In genomic region chr21:45067462-45068285, GRCh38 we compare ENCODE assay signal across 1 cellular context.
TF ChIP-seq lines count a peak whose summit lies in the region.

No MANE protein-coding gene starts in this region.

TF ChIP-seq in K562, 482 proteins besides CTCF, POLR2A, EP300 and RAD21 (continued from another document):
- TF ChIP-seq ZBTB12 (CRISPR knock-in tag; IDR thresholded peaks at IDR 0.05) (peak; percentile 77), OTX1 (CRISPR knock-in tag; IDR thresholded peaks at IDR 0.05) (0 out of 2 replicates have a peak, but pooled peaks have one; percentile 12), ZNF766 (CRISPR knock-in tag; conservative IDR thresholded peaks at IDR 0.05) (peak; percentile 96), TAF1 (IDR thresholded peaks at IDR 0.05; ENCODE audit: control insufficient read depth, extremely low read depth, insufficient read depth, low read length, severe bottlenecking) (no peak), CCNT2 (IDR thresholded peaks at IDR 0.05; ENCODE audit: borderline replicate concordance, extremely low read depth, insufficient read length, low read depth, low read length) (peak; percentile 90), DACH1 (IDR thresholded peaks at IDR 0.05; ENCODE audit: partially characterized antibody) (peak; percentile 84), NUFIP1 (IDR thresholded peaks at IDR 0.05; ENCODE audit: partially characterized antibody) (peak; percentile 61), TRIM25 (IDR thresholded peaks at IDR 0.05; ENCODE audit: borderline replicate concordance) (no peak), POLR2AphosphoS5 (IDR thresholded peaks at IDR 0.05; ENCODE audit: control insufficient read depth, insufficient read depth, low read depth, low read length) (peak; percentile 95), FOS (IDR thresholded peaks at IDR 0.05; ENCODE audit: extremely low read depth, insufficient read length) (no peak), NEUROD1 (IDR thresholded peaks at IDR 0.05; ENCODE audit: borderline replicate concordance, low read depth, low read length, partially characterized antibody) (peak; percentile 82), SMARCE1 (IDR thresholded peaks at IDR 0.05) (peak; percentile 93), ZBTB17 (CRISPR knock-in tag; IDR thresholded peaks at IDR 0.05) (peak; percentile 97), DPF2 (IDR thresholded peaks at IDR 0.05) (peak; percentile 96), PRPF4 (IDR thresholded peaks at IDR 0.05; ENCODE audit: insufficient read depth, low read depth, low read length, poor library complexity, severe bottlenecking) (no peak), TAF9B (IDR thresholded peaks at IDR 0.05; ENCODE audit: partially characterized antibody) (peak; percentile 95), ESRRA (IDR thresholded peaks at IDR 0.05; ENCODE audit: borderline replicate concordance, low read depth) (peak; percentile 88), MYBL2 (IDR thresholded peaks at IDR 0.05; ENCODE audit: low read depth) (no peak), MYBL2 (CRISPR knock-in tag; IDR thresholded peaks at IDR 0.05; ENCODE audit: borderline replicate concordance) (no peak), NFATC3 (IDR thresholded peaks at IDR 0.05) (peak; percentile 69; the same call in 1 of the 2 replicates), HINFP (tag; conservative IDR thresholded peaks at IDR 0.05; ENCODE audit: low read depth) (no peak), MLLT1 (IDR thresholded peaks at IDR 0.05) (peak; percentile 82 to 99), ZNF449 (CRISPR knock-in tag; IDR thresholded peaks at IDR 0.05) (peak; percentile 73), MTA2 (IDR thresholded peaks at IDR 0.05; ENCODE audit: low read depth) (peak; percentile 97), SMAD3 (CRISPR knock-in tag; conservative IDR thresholded peaks at IDR 0.05) (peak; percentile 69; the same call in 1 of the 2 replicates), RBM25 (IDR thresholded peaks at IDR 0.05; ENCODE audit: low read depth, low read length, severe bottlenecking) (no peak), KLF13 (tag; IDR thresholded peaks at IDR 0.05; ENCODE audit: borderline replicate concordance, low read depth) (peak; percentile 60; the same call in 1 of the 2 replicates), GATA2 (CRISPR knock-in tag; IDR thresholded peaks at IDR 0.05) (peak; percentile 98), MYC (IDR thresholded peaks at IDR 0.05; ENCODE audit: low read depth, low read length) (peak; percentile 59), MYC (CRISPR knock-in tag; IDR thresholded peaks at IDR 0.05; ENCODE audit: borderline replicate concordance, low read depth) (no peak), IRF2 (CRISPR knock-in tag; IDR thresholded peaks at IDR 0.05) (no peak), CREM (IDR thresholded peaks at IDR 0.05; ENCODE audit: low read depth) (peak; percentile 94)
